ENCODE assay signal across 14 cellular contexts in genomic region chr1:207853372-207853757, GRCh38. TPM values are rescaled to one million over a fixed set of nuclear protein-coding genes. Genes with fewer than 3 reads are reported as not detected.
DNase-seq lines count a peak whose midpoint lies in the region; ATAC-seq and TF ChIP-seq lines count a peak whose summit lies in the region.
"Had no signal": no experiment of that assay in that cellular context is flagged by ENCODE, and none has a peak within 500 bp of the region (broad histone marks: within the 10 kb centered on the region; RNA-seq: fewer than 3 reads in every experiment).

No MANE protein-coding gene starts in this region.

- H3K9me3 Mint-ChIP-seq in natural killer cell (no peaks in the 10 kb centered on the region), endothelial cell (ENCODE audit: unreplicated experiment) (no peaks in the 10 kb centered on the region)
- H3K9me3 Mint-ChIP-seq in natural killer cell treated with Interleukin-12 subunit alpha and Interleukin-12 subunit beta and Interleukin-15 and Interleukin-18, amount 100 ng/mL, for 72 hours = no peaks in the 10 kb centered on the region

- no peak overlapping the region for H3K23ac ChIP-seq in mesenchymal stem cell (ENCODE audit: low read length in 2 of 2)

- H3K4me3 Mint-ChIP-seq in natural killer cell (peak overlapping the region; percentile 37), endothelial cell (ENCODE audit: unreplicated experiment) (no peak overlapping the region)
- H3K4me3 Mint-ChIP-seq in natural killer cell treated with Interleukin-12 subunit alpha and Interleukin-12 subunit beta and Interleukin-15 and Interleukin-18, amount 100 ng/mL, for 72 hours = no peak overlapping the region

- H2BK15ac ChIP-seq in mesenchymal stem cell (ENCODE audit: low read depth, poor library complexity, severe bottlenecking) = no peak overlapping the region

- H2AFZ ChIP-seq in mesenchymal stem cell (ENCODE audit: low read depth, low read length) = no peak overlapping the region

- no peak overlapping the region for H2AK5ac ChIP-seq in mesenchymal stem cell (ENCODE audit: low read length, severe bottlenecking)

- H3K36me3 Mint-ChIP-seq in natural killer cell = no peaks in the 10 kb centered on the region
- peaks cover 6% of the 10 kb centered on the region for H3K36me3 Mint-ChIP-seq in natural killer cell treated with Interleukin-12 subunit alpha and Interleukin-12 subunit beta and Interleukin-15 and Interleukin-18, amount 100 ng/mL, for 72 hours
- H3K36me3 Mint-ChIP-seq in endothelial cell (ENCODE audit: low read depth, unreplicated experiment) = peaks cover 37% of the 10 kb centered on the region

- 47% methylated on average over 1 of the region's 1 CpG for WGBS in mesenchymal stem cell

- H2BK12ac ChIP-seq in mesenchymal stem cell (ENCODE audit: low read length in 2 of 2) = peak overlapping the region in 1 of 2 experiments; percentile 58

- H3K27ac Mint-ChIP-seq in natural killer cell = peak overlapping the region in 1 of 2 donors; percentile 63
- H3K27ac Mint-ChIP-seq in natural killer cell treated with Interleukin-12 subunit alpha and Interleukin-12 subunit beta and Interleukin-15 and Interleukin-18, amount 100 ng/mL, for 72 hours = no peak overlapping the region
- peak overlapping the region; percentile 92 for H3K27ac Mint-ChIP-seq in endothelial cell (ENCODE audit: unreplicated experiment)

- H3K4me1 ChIP-seq in mesenchymal stem cell (ENCODE audit: control insufficient read depth, insufficient read depth, low read depth, low read length) = peaks cover 1% of the 10 kb centered on the region

- H3K4me1 Mint-ChIP-seq in natural killer cell (peaks cover 79 to 83% of the 10 kb centered on the region in 2 donors), endothelial cell (ENCODE audit: unreplicated experiment) (peaks cover 66% of the 10 kb centered on the region)
- H3K4me1 Mint-ChIP-seq in natural killer cell treated with Interleukin-12 subunit alpha and Interleukin-12 subunit beta and Interleukin-15 and Interleukin-18, amount 100 ng/mL, for 72 hours (ENCODE audit: low read depth in 2 of 2) = peaks cover 60 to 65% of the 10 kb centered on the region in 2 donors

- no peaks in the 10 kb centered on the region for H3K27me3 Mint-ChIP-seq in natural killer cell (ENCODE audit: low read depth in 2 of 2)
- no peaks in the 10 kb centered on the region for H3K27me3 Mint-ChIP-seq in natural killer cell treated with Interleukin-12 subunit alpha and Interleukin-12 subunit beta and Interleukin-15 and Interleukin-18, amount 100 ng/mL, for 72 hours
- peaks cover 6% of the 10 kb centered on the region for H3K27me3 Mint-ChIP-seq in endothelial cell (ENCODE audit: unreplicated experiment)

- no peak overlapping the region for H4K91ac ChIP-seq in mesenchymal stem cell (ENCODE audit: low read length)

- H3K4me2 ChIP-seq in mesenchymal stem cell (ENCODE audit: low read length, poor library complexity, severe bottlenecking) = no peak overlapping the region

- ATAC-seq in natural killer cell (no peak), GM21528 (IDR thresholded peaks at IDR 0.05; ENCODE audit: low FRiP score, unreplicated experiment) (no peak)
- no peak for ATAC-seq in natural killer cell treated with Interleukin-12 subunit alpha and Interleukin-12 subunit beta and Interleukin-15 and Interleukin-18, amount 100 ng/mL, for 72 hours

- H3K27me3 ChIP-seq in mesenchymal stem cell (ENCODE audit: control insufficient read depth in 1 of 2, insufficient read depth in 1 of 2, low read length in 2 of 2) = no peaks in the 10 kb centered on the region
- H3K27me3 ChIP-seq: dorsolateral prefrontal cortex had no signal

- no peaks in the 10 kb centered on the region for H3K36me3 ChIP-seq in mesenchymal stem cell (ENCODE audit: control insufficient read depth in 1 of 2, insufficient read depth in 2 of 2, low read depth in 1 of 2, low read length in 2 of 2)

- DNase-seq in natural killer cell = no peak
- no peak for DNase-seq in natural killer cell treated with Interleukin-12 subunit alpha and Interleukin-12 subunit beta and Interleukin-15 and Interleukin-18, amount 100 ng/mL, for 72 hours (ENCODE audit: low spot score)
- DNase-seq in endothelial cell (ENCODE audit: low spot score) = peak; percentile 44
- DNase-seq in mesenchymal stem cell = no peak
- DNase-seq in occipital lobe (lab: John Stamatoyannopoulos, UW) = no peak
- no peak for DNase-seq in OCI-M1 (lab: John Stamatoyannopoulos, UW)
- DNase-seq in NCI-H146 treated with DMSO at 0.1 percent for 48 hours (lab: John Stamatoyannopoulos, UW; ENCODE audit: unreplicated experiment) = no peak
- DNase-seq: dorsolateral prefrontal cortex, EL, NCI-H1105, NCI-H446, nucleus accumbens, T1000 had no signal

- peak overlapping the region; percentile 24 for H3K9ac ChIP-seq in mesenchymal stem cell (ENCODE audit: low read length)

- no peak overlapping the region for H3K4me3 ChIP-seq in mesenchymal stem cell (ENCODE audit: insufficient read depth in 1 of 2, low read depth in 1 of 2, low read length in 2 of 2)
- H3K4me3 ChIP-seq: dorsolateral prefrontal cortex had no signal

- no peak overlapping the region for H4K8ac ChIP-seq in mesenchymal stem cell (ENCODE audit: low read length)

- peak overlapping the region in 1 of 2 experiments; percentile 79 for H3K14ac ChIP-seq in mesenchymal stem cell (ENCODE audit: low read length in 2 of 2)

- H2BK120ac ChIP-seq in mesenchymal stem cell (ENCODE audit: low read depth, low read length) = no peak overlapping the region

- intact Hi-C loops in natural killer cell (cut with micrococcal nuclease) = no loop called here

- TF ChIP-seq CTCF in natural killer cell (IDR thresholded peaks at IDR 0.05) (no peak), endothelial cell (IDR thresholded peaks at IDR 0.05; ENCODE audit: unreplicated experiment) (no peak)

- no peak overlapping the region for H3K18ac ChIP-seq in mesenchymal stem cell (ENCODE audit: low read depth in 1 of 2, low read length in 2 of 2)

- no peaks in the 10 kb centered on the region for H3K9me3 ChIP-seq in mesenchymal stem cell (ENCODE audit: control insufficient read depth, low read length)

- H3K27ac ChIP-seq in mesenchymal stem cell (ENCODE audit: low read length, poor library complexity, severe bottlenecking) = no peak overlapping the region

- no peak overlapping the region for H2BK5ac ChIP-seq in mesenchymal stem cell (ENCODE audit: low read depth, low read length, poor library complexity, severe bottlenecking)

- H3K4ac ChIP-seq in mesenchymal stem cell (ENCODE audit: low read depth in 1 of 2, low read length in 2 of 2) = no peak overlapping the region

- H3K79me1 ChIP-seq in mesenchymal stem cell (replicated peaks; ENCODE audit: low read length, poor library complexity, severe bottlenecking) = peaks cover 18% of the 10 kb centered on the region

RNA-seq across cellular contexts. Expression of gene CD34, which starts 57.6 kb away (rescaled TPM):
- total RNA-seq in natural killer cell = under 1 TPM in 2 of 3 donors, not detected in 1; 0.14 to 0.30 TPM
- not detected for total RNA-seq in natural killer cell treated with Interleukin-12 subunit alpha and Interleukin-12 subunit beta and Interleukin-15 and Interleukin-18, amount 100 ng/mL, for 72 hours
- 277 TPM for total RNA-seq in endothelial cell (ENCODE audit: unreplicated experiment)
- polyA plus RNA-seq in mesenchymal stem cell (2013, experiment 1 of 2) = 0.10 TPM
- 0.10 TPM for polyA plus RNA-seq in mesenchymal stem cell (2013, experiment 2 of 2)
- 1.6 TPM for total RNA-seq in occipital lobe

Comparison
In these comparisons a context has a peak if more than half of its experiments do, and no peak if none do; other contexts are left out.
1. RNA of gene CD34, which starts 57.6 kb away (total RNA-seq): 277 TPM in endothelial cell (single experiment); 1.6 TPM in occipital lobe (single experiment), 0.14 to 0.30 TPM in natural killer cell and not detected in natural killer cell treated with Interleukin-12 subunit alpha and Interleukin-12 subunit beta and Interleukin-15 and Interleukin-18, amount 100 ng/mL, for 72 hours; every median in the first group is over 100 times any median in the second.